Comparison of ENCODE assay signal across 13 cellular contexts in genomic region chr10:98403812-98404504, GRCh38. TPM values are rescaled to one million over a fixed set of nuclear protein-coding genes. Genes with fewer than 3 reads are reported as not detected.
DNase-seq lines count a peak whose midpoint lies in the region; ATAC-seq and TF ChIP-seq lines count a peak whose summit lies in the region.
"Had no signal": no experiment of that assay in that cellular context is flagged by ENCODE, and none has a peak within 500 bp of the region (broad histone marks: within the 10 kb centered on the region; RNA-seq: fewer than 3 reads in every experiment).

No MANE protein-coding gene starts in this region.

- peak overlapping the region; percentile 66 for H3K4me3 ChIP-seq in OCI-LY3 (ENCODE audit: low read length)
- H3K4me3 ChIP-seq in stomach, result no peak overlapping the region
- no peak overlapping the region for H3K4me3 ChIP-seq in adrenal gland
- H3K4me3 ChIP-seq: neural progenitor cell had no signal

- no peak for TF ChIP-seq EP300 in stomach (IDR thresholded peaks at IDR 0.05)

- peak overlapping the region; percentile 84 for H3K4me2 ChIP-seq in OCI-LY3 (ENCODE audit: low read length)
- H3K4me2 ChIP-seq: neural progenitor cell had no signal

- H4K20me1 ChIP-seq in OCI-LY3 (ENCODE audit: insufficient read depth, low read length), result no peaks in the 10 kb centered on the region

- WGBS in stomach, 5 donors, result 32 to 59% (median 37%) methylated on average over 7 of the region's 7 CpGs
- WGBS in adrenal gland, 4 donors, result 69 to 78% (median 76%) methylated on average over 7 of the region's 7 CpGs

- H3K27ac ChIP-seq in OCI-LY3 (ENCODE audit: low read length), result peak overlapping the region; percentile 99
- peak overlapping the region; percentile 69 for H3K27ac ChIP-seq in epithelial cell of prostate
- H3K27ac ChIP-seq in stomach, result peak overlapping the region; percentile 36 to 84 (median 66)
- peak overlapping the region in 1 of 5 donors; percentile 36 for H3K27ac ChIP-seq in adrenal gland
- H3K27ac ChIP-seq: neural progenitor cell had no signal

- TF ChIP-seq POLR2A in stomach (IDR thresholded peaks at IDR 0.05), result no peak
- TF ChIP-seq POLR2A in adrenal gland (IDR thresholded peaks at IDR 0.05), result no peak

- TF ChIP-seq CTCF in OCI-LY3 (IDR thresholded peaks at IDR 0.05; ENCODE audit: low read depth, low read length) (no peak), stomach (IDR thresholded peaks at IDR 0.05) (no peak), adrenal gland (IDR thresholded peaks at IDR 0.05) (no peak)

- peak; percentile 34 for ATAC-seq in GM21529 (IDR thresholded peaks at IDR 0.05; ENCODE audit: unreplicated experiment)
- ATAC-seq: HCT116 had no signal

- 0 out of 2 replicates have a peak overlapping the region, but pooled peaks have one; percentile 33 for H2AFZ ChIP-seq in OCI-LY3 (ENCODE audit: low read depth, low read length)
- H2AFZ ChIP-seq: neural progenitor cell had no signal

- H3K9me3 ChIP-seq in OCI-LY3 (ENCODE audit: insufficient read depth, low read length), result no peaks in the 10 kb centered on the region
- H3K9me3 ChIP-seq in stomach, result no peaks in the 10 kb centered on the region
- no peaks in the 10 kb centered on the region for H3K9me3 ChIP-seq in adrenal gland (replicated peaks in 1 of 3)

- no peaks in the 10 kb centered on the region for H3K79me2 ChIP-seq in OCI-LY3 (ENCODE audit: low read length)

- peaks cover 47% of the 10 kb centered on the region for H3K4me1 ChIP-seq in OCI-LY3 (ENCODE audit: low read length)
- peaks cover 0 to 36% (median 21%) of the 10 kb centered on the region in 4 donors for H3K4me1 ChIP-seq in stomach
- H3K4me1 ChIP-seq in adrenal gland (replicated peaks in 1 of 2), result peaks cover 0 to 12% of the 10 kb centered on the region in 2 donors
- H3K4me1 ChIP-seq: neural progenitor cell had no signal

- peak overlapping the region; percentile 87 for H3K9ac ChIP-seq in OCI-LY3 (ENCODE audit: low read length)
- H3K9ac ChIP-seq: neural progenitor cell had no signal

- H3K36me3 ChIP-seq in OCI-LY3 (replicated peaks; ENCODE audit: low read depth, low read length) (no peaks in the 10 kb centered on the region), stomach (peaks cover 0 to 21% (median 9%) of the 10 kb centered on the region in 4 donors), adrenal gland (replicated peaks in 1 of 2) (no peaks in the 10 kb centered on the region)
- H3K36me3 ChIP-seq: neural progenitor cell had no signal

- no peaks in the 10 kb centered on the region for H3K27me3 ChIP-seq in OCI-LY3 (ENCODE audit: low read depth, low read length)
- no peaks in the 10 kb centered on the region for H3K27me3 ChIP-seq in stomach
- no peaks in the 10 kb centered on the region for H3K27me3 ChIP-seq in adrenal gland
- H3K27me3 ChIP-seq: neural progenitor cell had no signal

- intact Hi-C loops in stomach (cut with DNase I; ENCODE audit: low total_unique reads), result no loop called here
- intact Hi-C loops in adrenal gland (cut with DNase I), result no loop called here

- DNase-seq in epithelial cell of prostate (ENCODE audit: low read depth, low spot score) (no peak), stomach (no peak), activated gamma-delta T cell treated with Interleukin-2 at 50 U/mL for 16 hours (no peak), adrenal gland (no peak), cerebellar nuclear complex (lab: John Stamatoyannopoulos, UW) (no peak)
- DNase-seq: activated naive CD4-positive, alpha-beta T cell treated with anti-CD3 and anti-CD28 coated beads, Interleukin-2, amount 10 ng/mL, durations not matched to agents 7 days and 5 days; effector CD4-positive, alpha-beta T cell; NCI-H1694 treated with DMSO at 0.1 percent for 48 hours; stimulated activated CD4-positive, alpha-beta T cell treated with anti-CD3 and anti-CD28 coated beads, Interleukin-4, amount 100 ng/mL, for 24 hours had no signal

RNA-seq across cellular contexts. Expression of gene PYROXD2, which starts 11.0 kb away (rescaled TPM):
- total RNA-seq in stomach, result 10 to 100 TPM in 3 of 5 donors, 1 to 10 TPM in 2; 3.5 to 33.5 (median 13.2) TPM
- polyA plus RNA-seq in stomach, result 1 to 10 TPM; 2.4 to 9.7 (median 3.5) TPM
- total RNA-seq in adrenal gland, result 10 to 100 TPM; 10.8 to 42.9 (median 28.3) TPM
- 10 to 100 TPM in 2 of 3 donors, 1 to 10 TPM in 1; 4.6 to 70.6 (median 43.3) TPM for polyA plus RNA-seq in adrenal gland

RNA-seq across cellular contexts. Expression of gene HPS1, which starts 42.8 kb away (rescaled TPM):
- total RNA-seq in stomach, result 100 to 1,000 TPM in 2 of 5 donors, 10 to 100 TPM in 3; 15.1 to 140 (median 89.1) TPM
- polyA plus RNA-seq in stomach, result 10 to 100 TPM; 30.7 to 49.8 (median 37.3) TPM
- 10 to 100 TPM; 48.1 to 95.6 (median 76.9) TPM for total RNA-seq in adrenal gland
- polyA plus RNA-seq in adrenal gland, result 10 to 100 TPM; 28.6 to 78.3 (median 50.8) TPM
